In the genomic region with DNA sequence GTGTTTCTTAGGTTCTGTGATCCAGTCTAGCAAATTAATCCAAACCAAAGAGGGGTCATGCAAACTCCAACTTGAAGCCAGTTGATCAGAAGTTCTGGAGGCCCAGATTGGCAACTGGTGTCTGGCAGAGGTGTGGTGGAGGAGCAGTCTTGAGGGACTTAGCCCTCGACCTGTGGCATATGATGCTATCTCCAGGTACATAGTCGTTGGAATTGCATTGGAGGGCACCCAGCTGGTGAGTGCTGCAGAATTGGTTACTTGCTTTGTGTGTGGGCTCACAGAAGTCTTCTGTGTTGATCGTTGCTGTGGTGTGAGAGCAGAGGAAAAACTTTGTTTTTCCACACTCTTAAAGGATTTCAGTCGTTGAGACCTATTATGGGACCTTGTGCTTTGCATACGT, we compare ENCODE assay signal across 17 cellular contexts. TPM values are rescaled to one million over a fixed set of nuclear protein-coding genes. Genes with fewer than 3 reads are reported as not detected.
DNase-seq lines count a peak whose midpoint lies in the region; ATAC-seq, FAIRE-seq and TF ChIP-seq lines count a peak whose summit lies in the region.
"Had no signal": no experiment of that assay in that cellular context is flagged by ENCODE, and none has a peak within 500 bp of the region (broad histone marks: within the 10 kb centered on the region; RNA-seq: fewer than 3 reads in every experiment).

No MANE protein-coding gene starts in this region.

- H4K20me1 ChIP-seq in GM23338 (replicated peaks; ENCODE audit: insufficient read depth) (peaks cover 98% of the 10 kb centered on the region), K562 (replicated peaks; ENCODE audit: control insufficient read depth, insufficient read depth, low read length) (peaks cover 44% of the 10 kb centered on the region)

- no peak for TF ChIP-seq RAD21 in K562 (CRISPR knock-in tag; conservative IDR thresholded peaks at IDR 0.05 in 1 of 2, IDR thresholded peaks at IDR 0.05 in 1 of 2)

- H3K4me3 ChIP-seq in GM23338 (no peak overlapping the region), K562 (no peak overlapping the region)
- H3K4me3 ChIP-seq: A549, SJCRH30 had no signal

- H3K36me3 Mint-ChIP-seq in activated CD4-positive, alpha-beta T cell treated with anti-CD3 and anti-CD28 coated beads for 36 hours (ENCODE audit: low read depth) = peaks cover 41% of the 10 kb centered on the region
- H3K36me3 Mint-ChIP-seq in GM23338 (ENCODE audit: low read depth) (peaks cover 48% of the 10 kb centered on the region), nephron progenitor cell (ENCODE audit: low read depth) (peaks cover 61% of the 10 kb centered on the region)

- DNase-seq in activated CD4-positive, alpha-beta T cell treated with anti-CD3 and anti-CD28 coated beads for 36 hours = no peak
- no peak for DNase-seq in activated CD4-positive, alpha-beta T cell treated with anti-CD3 and anti-CD28 coated beads, Interleukin-2, amount 50 U/mL, for 48 hours
- DNase-seq in GM23338 (ENCODE audit: low spot score) (no peak), K562 (ENCODE audit: extremely low read depth in 1 of 4, low spot score in 3 of 4) (no peak), nephron progenitor cell (no peak), HuH-7 (ENCODE audit: low spot score) (no peak)
- DNase-seq: amygdala, DMS53, H7, islet precursor cell, NCI-H774, SJCRH30 had no signal

- H3K27ac ChIP-seq in GM23338 (ENCODE audit: low read depth) (0 out of 2 replicates have a peak overlapping the region, but pooled peaks have one; percentile 61), K562 (ENCODE audit: extremely low read depth, low read depth, low read length) (peak overlapping the region; percentile 35; the same call in 2 of the 3 replicates)
- H3K27ac ChIP-seq: SJCRH30 had no signal

- peak overlapping the region; percentile 27; the same call in 1 of the 2 replicates for H3K4me2 ChIP-seq in GM23338
- peak overlapping the region; percentile 62 for H3K4me2 ChIP-seq in K562 (ENCODE audit: insufficient read depth, low read length)
- H3K4me2 ChIP-seq: A549 had no signal

- POLR2A ChIA-PET in activated CD4-positive, alpha-beta T cell treated with anti-CD3 and anti-CD28 coated beads for 36 hours (lab: Charles Lee) = no interaction called here
- POLR2A ChIA-PET in K562 (lab: Yijun Ruan, JAX) = interaction anchor here (0.9 to 1.9 kb wide), 3 partner anchors 11 to 29 kb away, joined by 3 to 5 read pairs (median 4); no protein-coding TSS in a partner anchor

- TF ChIP-seq CTCF in GM23338 (conservative IDR thresholded peaks at IDR 0.05; ENCODE audit: low read depth in 2 of 2) = no peak
- no peak for TF ChIP-seq CTCF in K562 (IDR thresholded peaks at IDR 0.05 in 2 of 3, conservative IDR thresholded peaks at IDR 0.05 in 1 of 3; ENCODE audit: insufficient read depth in 2 of 3, low read depth in 1 of 3, low read length in 3 of 3)
- no peak for TF ChIP-seq CTCF in nephron progenitor cell (IDR thresholded peaks at IDR 0.05)

- H3K27me3 ChIP-seq in GM23338 (ENCODE audit: insufficient read depth) (no peaks in the 10 kb centered on the region), K562 (ENCODE audit: control insufficient read depth in 2 of 2, insufficient read depth in 2 of 2, low read length in 2 of 2) (no peaks in the 10 kb centered on the region)
- H3K27me3 ChIP-seq: SJCRH30 had no signal

- no peak for ATAC-seq in activated CD4-positive, alpha-beta T cell treated with anti-CD3 and anti-CD28 coated beads for 36 hours
- ATAC-seq in GM23338 = no peak
- peak; percentile 28 for ATAC-seq in K562
- no peak for ATAC-seq in HG03196 (IDR thresholded peaks at IDR 0.05; ENCODE audit: unreplicated experiment)
- no peak for ATAC-seq in GM18519 (IDR thresholded peaks at IDR 0.05; ENCODE audit: low FRiP score, unreplicated experiment)

- H3F3A ChIP-seq in GM23338 (replicated peaks; ENCODE audit: low read depth) = 0 out of 2 replicates have a peak, but pooled peaks cover 10% of the 10 kb centered on the region

- H3K4me3 Mint-ChIP-seq in activated CD4-positive, alpha-beta T cell treated with anti-CD3 and anti-CD28 coated beads for 36 hours = no peak overlapping the region
- H3K4me3 Mint-ChIP-seq in GM23338 (no peak overlapping the region; the same call in 2 of the 3 replicates), nephron progenitor cell (no peak overlapping the region)

- no peaks in the 10 kb centered on the region for H3K9me3 ChIP-seq in K562 (replicated peaks; ENCODE audit: control insufficient read depth, insufficient read depth, low read depth, low read length)
- H3K9me3 ChIP-seq: A549, SJCRH30 had no signal

- H3K9ac ChIP-seq in K562 (ENCODE audit: insufficient read depth in 1 of 2, low read depth in 2 of 2, low read length in 2 of 2) = peak overlapping the region in 1 of 2 experiments; percentile 18; a peak in 1 of 4 replicates

- CTCF ChIA-PET in activated CD4-positive, alpha-beta T cell treated with anti-CD3 and anti-CD28 coated beads for 36 hours (lab: Charles Lee) = interaction anchor here (0.7 to 0.8 kb wide), 2 partner anchors 11 to 112 kb away, joined by 3 read pairs; no protein-coding TSS in a partner anchor
- CTCF ChIA-PET in K562 (lab: Yijun Ruan, JAX; ENCODE audit: low intra/inter-chr PET ratio) = no interaction called here

- BruUV-seq in K562 (replicated peaks; lab: Mats Ljungman, UMichigan) = no TSS peak

- H3K27ac Mint-ChIP-seq in activated CD4-positive, alpha-beta T cell treated with anti-CD3 and anti-CD28 coated beads for 36 hours = peak overlapping the region; percentile 34
- H3K27ac Mint-ChIP-seq in GM23338 (0 out of 2 replicates have a peak overlapping the region, but pooled peaks have one; percentile 17), nephron progenitor cell (peak overlapping the region; percentile 50)

- 6% methylated on average over 5 of the region's 5 CpGs for WGBS in K562 (ENCODE audit: insufficient coverage, low coverage, missing lambda C conversion rate)

- intact Hi-C loops in activated CD4-positive, alpha-beta T cell treated with anti-CD3 and anti-CD28 coated beads for 36 hours (cut with DNase I, micrococcal nuclease) = no loop called here
- intact Hi-C loops in K562 (cut with micrococcal nuclease) = no loop called here

- no peak for FAIRE-seq in K562 (lab: Jason Lieb, UNC)
- FAIRE-seq: A549, frontal cortex, GM12891 had no signal

- H3K36me3 ChIP-seq in GM23338 (ENCODE audit: insufficient read depth) = 0 out of 2 replicates have a peak, but pooled peaks cover 7% of the 10 kb centered on the region
- peaks cover 38% of the 10 kb centered on the region for H3K36me3 ChIP-seq in K562 (ENCODE audit: control insufficient read depth, insufficient read depth, low read length)

- H3K9me3 Mint-ChIP-seq in activated CD4-positive, alpha-beta T cell treated with anti-CD3 and anti-CD28 coated beads for 36 hours (ENCODE audit: low read depth) = no peaks in the 10 kb centered on the region
- H3K9me3 Mint-ChIP-seq in GM23338 (no peaks in the 10 kb centered on the region), nephron progenitor cell (no peaks in the 10 kb centered on the region)

- H3K4me1 Mint-ChIP-seq in activated CD4-positive, alpha-beta T cell treated with anti-CD3 and anti-CD28 coated beads for 36 hours = peaks cover 78% of the 10 kb centered on the region
- H3K4me1 Mint-ChIP-seq in GM23338 = peaks cover 42% of the 10 kb centered on the region
- H3K4me1 Mint-ChIP-seq in nephron progenitor cell = peaks cover 31% of the 10 kb centered on the region

- H3K9me2 ChIP-seq in GM23338 (ENCODE audit: insufficient read depth) = no peaks in the 10 kb centered on the region

- TF ChIP-seq POLR2A in K562 (conservative IDR thresholded peaks at IDR 0.05) = no peak

- H3K4me1 ChIP-seq in GM23338 (ENCODE audit: insufficient read depth) (peaks cover 43% of the 10 kb centered on the region), K562 (replicated peaks in 1 of 2; ENCODE audit: control insufficient read depth in 2 of 2, insufficient read depth in 2 of 2, low read length in 2 of 2) (peaks cover 20 to 22% of the 10 kb centered on the region in 2 experiments)

- no peak for TF ChIP-seq EP300 in K562 (IDR thresholded peaks at IDR 0.05; ENCODE audit: low read length)

- H3K27me3 Mint-ChIP-seq in activated CD4-positive, alpha-beta T cell treated with anti-CD3 and anti-CD28 coated beads for 36 hours = no peaks in the 10 kb centered on the region
- H3K27me3 Mint-ChIP-seq in GM23338 (ENCODE audit: insufficient read depth, low read depth, poor library complexity) (peaks cover 5% of the 10 kb centered on the region), nephron progenitor cell (ENCODE audit: low read depth, poor library complexity) (no peaks in the 10 kb centered on the region)

- in situ Hi-C loops in K562 (cut with MboI) = no loop called here

- H2AFZ ChIP-seq in GM23338 = no peak overlapping the region
- no peak overlapping the region for H2AFZ ChIP-seq in K562 (ENCODE audit: low read depth, low read length)

- peaks cover 4% of the 10 kb centered on the region for H3K9me1 ChIP-seq in K562 (ENCODE audit: control insufficient read depth, insufficient read depth, low read length)

- peaks cover 100% of the 10 kb centered on the region for H3K79me2 ChIP-seq in GM23338 (replicated peaks; ENCODE audit: insufficient read depth)
- H3K79me2 ChIP-seq in K562 (ENCODE audit: control insufficient read depth, insufficient read depth, low read length) = peaks cover 99% of the 10 kb centered on the region

RNA-seq across cellular contexts. Expression of gene PANK2, which starts 7.7 kb away (rescaled TPM):
- total RNA-seq in activated CD4-positive, alpha-beta T cell treated with anti-CD3 and anti-CD28 coated beads for 36 hours = 10 to 100 TPM; 37.2 to 50.2 TPM
- 63.4 and 72.0 TPM in 2 replicates for total RNA-seq in GM23338 (2014; rRNA removed; shearing (Covaris generic))
- polyA plus RNA-seq in GM23338 (2016; fragmentation: Nextera tagmentation; extraction: Ambion mirVana) = 36.1 and 36.8 TPM in 2 replicates
- 46.6 and 73.9 TPM in 2 replicates for total RNA-seq in K562 (2011; cell fraction: chromatin; rRNA removed; ENCODE audit: low replicate concordance)
- total RNA-seq in K562 (2011; cell fraction: nucleolus; rRNA removed) = 27.2 and 30.0 TPM in 2 replicates
- 35.8 and 46.8 TPM in 2 replicates for total RNA-seq in K562 (2011; cell fraction: nucleoplasm; rRNA removed)
- total RNA-seq in K562 (2014; rRNA removed) = 28.0 and 31.3 TPM in 2 replicates
- 43.5 and 50.4 TPM in 2 replicates for total RNA-seq in K562 (2014; rRNA removed; fragmentation: Illumina TruSeq; extraction: Trizol)
- 31.6 and 36.1 TPM in 2 replicates for total RNA-seq in K562 (2015; rRNA removed; fragmentation: Illumina TruSeq; extraction: Trizol)
- 29.2 and 34.2 TPM in 2 replicates for total RNA-seq in K562 (2021)
- 39.0 and 39.3 TPM in 2 replicates for polyA plus RNA-seq in K562 (2011; rRNA removed)
- 7.9 and 27.3 TPM in 2 replicates for polyA plus RNA-seq in K562 (2011; cell fraction: cytosol; rRNA removed)
- polyA plus RNA-seq in K562 (2011; cell fraction: nucleus; rRNA removed) = 15.7 and 35.1 TPM in 2 replicates
- polyA plus RNA-seq in K562 (2012) = 22.7 and 40.6 TPM in 2 replicates
- 28.5 and 31.4 TPM in 2 replicates for polyA plus RNA-seq in K562 (2014; fragmentation: Illumina TruSeq; extraction: Trizol)
- polyA plus RNA-seq in K562 (2014; fragmentation: Nextera tagmentation; extraction: Ambion mirVana) = 10 to 100 TPM; 14.9 to 16.3 TPM
- polyA plus RNA-seq in K562 (2014; rRNA removed) = 25.3 and 29.4 TPM in 2 replicates
- polyA minus RNA-seq in K562 (2011; rRNA and poly(A)+ RNA removed) = 49.1 and 76.6 TPM in 2 replicates
- 11.5 and 22.7 TPM in 2 replicates for polyA minus RNA-seq in K562 (2011; cell fraction: cytosol; rRNA and poly(A)+ RNA removed)
- 20.1 and 42.4 TPM in 2 replicates for polyA minus RNA-seq in K562 (2011; cell fraction: nucleus; rRNA and poly(A)+ RNA removed)

RNA-seq across cellular contexts. Expression of gene MAVS, which starts 50.2 kb away (rescaled TPM):
- 10 to 100 TPM; 23.2 to 25.9 TPM for total RNA-seq in activated CD4-positive, alpha-beta T cell treated with anti-CD3 and anti-CD28 coated beads for 36 hours
- total RNA-seq in GM23338 (2014; rRNA removed; shearing (Covaris generic)) = 21.8 and 21.9 TPM in 2 replicates
- 4.4 and 5.2 TPM in 2 replicates for polyA plus RNA-seq in GM23338 (2016; fragmentation: Nextera tagmentation; extraction: Ambion mirVana)
- total RNA-seq in K562 (2011; cell fraction: chromatin; rRNA removed; ENCODE audit: low replicate concordance) = 23.5 and 38.9 TPM in 2 replicates
- 20.9 and 22.8 TPM in 2 replicates for total RNA-seq in K562 (2011; cell fraction: nucleolus; rRNA removed)
- 25.7 and 37.2 TPM in 2 replicates for total RNA-seq in K562 (2011; cell fraction: nucleoplasm; rRNA removed)
- total RNA-seq in K562 (2014; rRNA removed) = 9.4 and 14.0 TPM in 2 replicates
- total RNA-seq in K562 (2014; rRNA removed; fragmentation: Illumina TruSeq; extraction: Trizol) = 9.0 and 9.5 TPM in 2 replicates
- total RNA-seq in K562 (2015; rRNA removed; fragmentation: Illumina TruSeq; extraction: Trizol) = 11.9 and 12.3 TPM in 2 replicates
- 19.2 and 22.0 TPM in 2 replicates for total RNA-seq in K562 (2021)
- 11.3 and 17.5 TPM in 2 replicates for polyA plus RNA-seq in K562 (2011; rRNA removed)
- polyA plus RNA-seq in K562 (2011; cell fraction: cytosol; rRNA removed) = 10.9 and 13.6 TPM in 2 replicates
- 21.7 and 22.6 TPM in 2 replicates for polyA plus RNA-seq in K562 (2011; cell fraction: nucleus; rRNA removed)
- polyA plus RNA-seq in K562 (2012) = 12.3 and 15.3 TPM in 2 replicates
- polyA plus RNA-seq in K562 (2014; fragmentation: Illumina TruSeq; extraction: Trizol) = 14.3 and 14.5 TPM in 2 replicates
- 1 to 10 TPM; 1.6 to 1.8 TPM for polyA plus RNA-seq in K562 (2014; fragmentation: Nextera tagmentation; extraction: Ambion mirVana)
- 12.2 and 13.0 TPM in 2 replicates for polyA plus RNA-seq in K562 (2014; rRNA removed)
- 18.5 and 20.4 TPM in 2 replicates for polyA minus RNA-seq in K562 (2011; rRNA and poly(A)+ RNA removed)
- 13.2 and 15.6 TPM in 2 replicates for polyA minus RNA-seq in K562 (2011; cell fraction: cytosol; rRNA and poly(A)+ RNA removed)
- polyA minus RNA-seq in K562 (2011; cell fraction: nucleus; rRNA and poly(A)+ RNA removed) = 6.6 and 11.2 TPM in 2 replicates
